11 cellular contexts compared by ENCODE assay signal in genomic region chr2:16218651-16219050, GRCh38.
DNase-seq lines count a peak whose midpoint lies in the region; ATAC-seq and TF ChIP-seq lines count a peak whose summit lies in the region.
"Had no signal": no experiment of that assay in that cellular context is flagged by ENCODE, and none has a peak within 500 bp of the region (broad histone marks: within the 10 kb centered on the region; RNA-seq: fewer than 3 reads in every experiment).

No MANE protein-coding gene starts in this region.

- no peak overlapping the region for H3K27ac ChIP-seq in breast epithelium
- no peak overlapping the region for H3K27ac ChIP-seq in foreskin keratinocyte
- no peak overlapping the region for H3K27ac ChIP-seq in thyroid gland
- H3K27ac ChIP-seq: GM23248 had no signal

- H3K36me3 ChIP-seq in breast epithelium: no peaks in the 10 kb centered on the region
- no peaks in the 10 kb centered on the region for H3K36me3 ChIP-seq in thyroid gland

- no peak for ATAC-seq in foreskin keratinocyte
- ATAC-seq in HG02678 (IDR thresholded peaks at IDR 0.05; ENCODE audit: unreplicated experiment): no peak

- DNase-seq in MCF 10A (ENCODE audit: unreplicated experiment): peak; percentile 8
- no peak for DNase-seq in breast epithelium (ENCODE audit: low spot score in 2 of 2)
- peak; percentile 44 for DNase-seq in NCI-H1694 (lab: John Stamatoyannopoulos, UW)
- DNase-seq in foreskin keratinocyte: no peak
- DNase-seq in thyroid gland: peak; percentile 55 to 57
- DNase-seq in NCI-H187 (lab: John Stamatoyannopoulos, UW): no peak
- DNase-seq in HK-2 (ENCODE audit: unreplicated experiment): no peak
- DNase-seq: CD4-positive, alpha-beta T cell; GM23248; NCI-H2081 had no signal

- H3K27me3 Mint-ChIP-seq in MCF 10A (ENCODE audit: insufficient read depth, unreplicated experiment): peaks cover 11% of the 10 kb centered on the region
- H3K27me3 Mint-ChIP-seq: CD4-positive, alpha-beta T cell had no signal

- CTCF ChIA-PET in MCF 10A (lab: Yijun Ruan, JAX): interaction anchor here (0.6 to 1.1 kb wide), 3 partner anchors 39 to 874 kb away, joined by 3 to 5 read pairs (median 3); no protein-coding TSS in a partner anchor

- TF ChIP-seq POLR2A in breast epithelium (IDR thresholded peaks at IDR 0.05) (no peak), thyroid gland (IDR thresholded peaks at IDR 0.05) (no peak)

- H3K9me3 ChIP-seq in breast epithelium: no peaks in the 10 kb centered on the region
- no peaks in the 10 kb centered on the region for H3K9me3 ChIP-seq in thyroid gland

- H3K9me3 Mint-ChIP-seq in MCF 10A (ENCODE audit: unreplicated experiment): peaks cover 11% of the 10 kb centered on the region
- H3K9me3 Mint-ChIP-seq: CD4-positive, alpha-beta T cell had no signal

- no peak overlapping the region for H3K4me3 ChIP-seq in breast epithelium
- H3K4me3 ChIP-seq in thyroid gland (replicated peaks in 1 of 3): no peak overlapping the region
- H3K4me3 ChIP-seq: GM23248 had no signal

- no TSS peak for BruUV-seq in MCF 10A (replicated peaks; lab: Mats Ljungman, UMichigan)

- POLR2A ChIA-PET in MCF 10A (lab: Yijun Ruan, JAX): no interaction called here

- no peak overlapping the region for H3K4me3 Mint-ChIP-seq in MCF 10A (ENCODE audit: unreplicated experiment)
- H3K4me3 Mint-ChIP-seq: CD4-positive, alpha-beta T cell had no signal

- H3K4me1 ChIP-seq in breast epithelium (no peaks in the 10 kb centered on the region), foreskin keratinocyte (no peaks in the 10 kb centered on the region), thyroid gland (no peaks in the 10 kb centered on the region)

- 18 to 43% methylated on average over 3 of the region's 3 CpGs for WGBS in thyroid gland, 2 donors

- intact Hi-C loops in MCF 10A (cut with micrococcal nuclease) (no loop called here), breast epithelium (cut with DNase I; ENCODE audit: low total_unique reads) (no loop called here), thyroid gland (cut with DNase I) (loop anchor here (10.0 kb wide), 1 partner anchor 274 kb away; the partner anchor contains the start of gene MYCN)

- H3K27ac Mint-ChIP-seq in MCF 10A (ENCODE audit: low read depth, unreplicated experiment): no peak overlapping the region
- H3K27ac Mint-ChIP-seq: CD4-positive, alpha-beta T cell had no signal

- H3K27me3 ChIP-seq in breast epithelium (no peaks in the 10 kb centered on the region), foreskin keratinocyte (no peaks in the 10 kb centered on the region), thyroid gland (no peaks in the 10 kb centered on the region)

- H3K36me3 Mint-ChIP-seq in MCF 10A (ENCODE audit: insufficient read depth, unreplicated experiment): no peaks in the 10 kb centered on the region

- H3K4me1 Mint-ChIP-seq in MCF 10A (ENCODE audit: insufficient read depth, unreplicated experiment): no peaks in the 10 kb centered on the region

- TF ChIP-seq CTCF in MCF 10A (IDR thresholded peaks at IDR 0.05; ENCODE audit: unreplicated experiment) (no peak), breast epithelium (IDR thresholded peaks at IDR 0.05) (no peak), foreskin keratinocyte (conservative IDR thresholded peaks at IDR 0.05) (peak; percentile 36), thyroid gland (IDR thresholded peaks at IDR 0.05) (peak in 4 of 6 experiments; percentile 4 to 50 (median 44))

Comparison
In these comparisons a context has a peak if more than half of its experiments do, and no peak if none do; other contexts are left out.
1. DNase-seq: peak in MCF 10A (single experiment), NCI-H1694 (single experiment) and thyroid gland (2 of 2); none in breast epithelium (0 of 2), foreskin keratinocyte (0 of 2), NCI-H187 (0 of 2) and HK-2 (single experiment).
2. CTCF ChIP-seq: peak in foreskin keratinocyte (single experiment) and thyroid gland (4 of 6); none in MCF 10A (single experiment) and breast epithelium (0 of 3).